Comparison of ENCODE assay signal across 19 cellular contexts in genomic region chr9:23644326-23644725, GRCh38.
DNase-seq lines count a peak whose midpoint lies in the region; ATAC-seq and TF ChIP-seq lines count a peak whose summit lies in the region.
"Had no signal": no experiment of that assay in that cellular context is flagged by ENCODE, and none has a peak within 500 bp of the region (broad histone marks: within the 10 kb centered on the region; RNA-seq: fewer than 3 reads in every experiment).

No MANE protein-coding gene starts in this region.

- H3K27me3 ChIP-seq in esophagus muscularis mucosa, result no peaks in the 10 kb centered on the region
- H3K27me3 ChIP-seq in trophoblast cell (ENCODE audit: insufficient read depth, low read length), result no peaks in the 10 kb centered on the region
- H3K27me3 ChIP-seq: BE2C; BLaER1 treated with 17β-estradiol and CSF1 and Interleukin-3, amounts not matched to agents 10 nM and 100 nM had no signal

- H3K4me3 ChIP-seq in HEK293 (ENCODE audit: low read depth, low read length), result no peak overlapping the region
- no peak overlapping the region for H3K4me3 ChIP-seq in esophagus muscularis mucosa
- no peak overlapping the region for H3K4me3 ChIP-seq in trophoblast cell (ENCODE audit: low read depth, low read length)
- H3K4me3 ChIP-seq: A549; BLaER1 treated with 17β-estradiol and CSF1 and Interleukin-3, amounts not matched to agents 10 nM and 100 nM; GM23338 had no signal

- H3K4me1 ChIP-seq in HEK293 (ENCODE audit: control insufficient read depth, insufficient read depth, low read length) (no peaks in the 10 kb centered on the region), esophagus muscularis mucosa (peaks cover 0 to 3% (median 0%) of the 10 kb centered on the region in 4 donors), trophoblast cell (ENCODE audit: control insufficient read depth in 1 of 2, insufficient read depth in 2 of 2, low read length in 2 of 2) (no peaks in the 10 kb centered on the region)
- H3K4me1 ChIP-seq: A549; BE2C; BLaER1 treated with 17β-estradiol and CSF1 and Interleukin-3, amounts not matched to agents 10 nM and 100 nM had no signal

- peak overlapping the region; percentile 12 for H2BK5ac ChIP-seq in trophoblast cell (ENCODE audit: low read depth, low read length, poor library complexity)

- TF ChIP-seq CTCF in HEK293 (tag by site-specific recombination; IDR thresholded peaks at IDR 0.05), result no peak
- TF ChIP-seq CTCF in esophagus muscularis mucosa (IDR thresholded peaks at IDR 0.05), result no peak

- no peak overlapping the region for H3K23ac ChIP-seq in trophoblast cell (ENCODE audit: low read length)

- no peak overlapping the region for H3K9ac ChIP-seq in trophoblast cell (ENCODE audit: low read length)
- H3K9ac ChIP-seq: BLaER1 treated with 17β-estradiol and CSF1 and Interleukin-3, amounts not matched to agents 10 nM and 100 nM had no signal

- H3K9me3 ChIP-seq in HEK293 (ENCODE audit: control insufficient read depth, insufficient read depth, low read depth, low read length), result no peaks in the 10 kb centered on the region
- no peaks in the 10 kb centered on the region for H3K9me3 ChIP-seq in esophagus muscularis mucosa
- no peaks in the 10 kb centered on the region for H3K9me3 ChIP-seq in trophoblast cell (ENCODE audit: insufficient read depth, low read depth, low read length)
- H3K9me3 ChIP-seq: A549; BE2C; BLaER1 treated with 17β-estradiol and CSF1 and Interleukin-3, amounts not matched to agents 10 nM and 100 nM had no signal

- no peak overlapping the region for H4K91ac ChIP-seq in trophoblast cell (ENCODE audit: low read depth, low read length)

- CTCF ChIA-PET in HEK293 (lab: Yijun Ruan, JAX), result no interaction called here

- H3K14ac ChIP-seq in trophoblast cell (ENCODE audit: low read length), result no peak overlapping the region

- peak overlapping the region; percentile 18 for H2AK5ac ChIP-seq in trophoblast cell (ENCODE audit: low read length)

- no peak overlapping the region for H2AFZ ChIP-seq in trophoblast cell (ENCODE audit: insufficient read depth, low read length, poor library complexity)
- H2AFZ ChIP-seq: GM23338 had no signal

- WGBS in esophagus muscularis mucosa, result 68% methylated on average over 6 of the region's 6 CpGs
- no CpG with 5 or more reads among the region's 6 CpGs for WGBS in trophoblast cell (ENCODE audit: extremely low coverage, insufficient coverage, insufficient read length)

- no peak overlapping the region for H3K18ac ChIP-seq in trophoblast cell (ENCODE audit: low read length)

- POLR2A ChIA-PET in HEK293 (lab: Yijun Ruan, JAX), result no interaction called here

- no peak overlapping the region for H3K4ac ChIP-seq in trophoblast cell (ENCODE audit: low read depth, low read length)

- H3K79me2 ChIP-seq in trophoblast cell (ENCODE audit: control insufficient read depth, insufficient read depth, low read length, poor library complexity), result no peaks in the 10 kb centered on the region

- intact Hi-C loops in esophagus muscularis mucosa (cut with DNase I), result no loop called here

- no peak for ATAC-seq in GM21576 (IDR thresholded peaks at IDR 0.05; ENCODE audit: unreplicated experiment)
- ATAC-seq: A549 had no signal

- no peak overlapping the region for H3K27ac ChIP-seq in HEK293 (ENCODE audit: extremely low read depth, low read depth, low read length)
- H3K27ac ChIP-seq in esophagus muscularis mucosa (replicated peaks in 1 of 4), result no peak overlapping the region
- H3K27ac ChIP-seq in trophoblast cell (ENCODE audit: low read depth, low read length), result no peak overlapping the region
- H3K27ac ChIP-seq: A549; BLaER1 treated with 17β-estradiol and CSF1 and Interleukin-3, amounts not matched to agents 10 nM and 100 nM had no signal

- no peak for TF ChIP-seq POLR2A in esophagus muscularis mucosa (IDR thresholded peaks at IDR 0.05; ENCODE audit: low read depth)

- peak overlapping the region; percentile 6 for H2BK12ac ChIP-seq in trophoblast cell (ENCODE audit: low read length)

- DNase-seq in NCI-H446 treated with DMSO at 0.1 percent for 48 hours (lab: John Stamatoyannopoulos, UW), result peak; percentile 61
- DNase-seq in esophagus muscularis mucosa (ENCODE audit: extremely low spot score), result peak; percentile 72
- no peak for DNase-seq in trophoblast cell
- DNase-seq in D341Med (ENCODE audit: low spot score), result no peak
- no peak for DNase-seq in NCI-H2171 treated with DMSO at 0.1 percent for 48 hours (lab: John Stamatoyannopoulos, UW)
- DNase-seq: 8988T; ACHN; AML-193; BE2C; CD4-positive, alpha-beta T cell; CD8-positive, alpha-beta memory T cell; DMS53; DMS79 treated with DMSO at 0.1 percent for 48 hours; H9 had no signal

- H4K8ac ChIP-seq in trophoblast cell (ENCODE audit: low read depth, low read length), result no peak overlapping the region

- TF ChIP-seq EP300 in esophagus muscularis mucosa (IDR thresholded peaks at IDR 0.05), result no peak

- H4K12ac ChIP-seq in trophoblast cell (ENCODE audit: low read depth, low read length), result no peak overlapping the region

- no peak overlapping the region for H3K4me2 ChIP-seq in trophoblast cell (ENCODE audit: low read length)
- H3K4me2 ChIP-seq: A549; BLaER1 treated with 17β-estradiol and CSF1 and Interleukin-3, amounts not matched to agents 10 nM and 100 nM; GM23338 had no signal

- H3K36me3 ChIP-seq in HEK293 (ENCODE audit: control insufficient read depth in 2 of 2, insufficient read depth in 1 of 2, low read length in 2 of 2) (peaks cover 9 to 11% of the 10 kb centered on the region in 2 experiments), esophagus muscularis mucosa (no peaks in the 10 kb centered on the region), trophoblast cell (ENCODE audit: control insufficient read depth in 1 of 2, insufficient read depth in 2 of 2, low read length in 2 of 2) (peaks cover 5 to 12% of the 10 kb centered on the region in 2 experiments)
- H3K36me3 ChIP-seq: BE2C; BLaER1 treated with 17β-estradiol and CSF1 and Interleukin-3, amounts not matched to agents 10 nM and 100 nM had no signal

- no peaks in the 10 kb centered on the region for H3K79me1 ChIP-seq in trophoblast cell (ENCODE audit: low read length)

- H2BK120ac ChIP-seq in trophoblast cell (ENCODE audit: insufficient read depth, low read length, poor library complexity), result no peak overlapping the region

TF ChIP-seq in HEK293, 187 proteins besides CTCF, POLR2A, EP300 and RAD21:
- TF ChIP-seq SCRT2 (tag by site-specific recombination; IDR thresholded peaks at IDR 0.05) (peak; percentile 33; the same call in 1 of the 2 replicates), ZBTB6 (tag by site-specific recombination; IDR thresholded peaks at IDR 0.05) (no peak), ZBTB49 (tag by site-specific recombination; IDR thresholded peaks at IDR 0.05; ENCODE audit: low read depth) (no peak), GLI4 (tag by site-specific recombination; IDR thresholded peaks at IDR 0.05) (no peak), ZNF777 (tag by site-specific recombination; IDR thresholded peaks at IDR 0.05; ENCODE audit: borderline replicate concordance) (no peak)

Comparison
In these comparisons a context has a peak if more than half of its experiments do, and no peak if none do; other contexts are left out.
1. DNase-seq: peak in NCI-H446 treated with DMSO at 0.1 percent for 48 hours (single experiment) and esophagus muscularis mucosa (single experiment); none in trophoblast cell (0 of 2), D341Med (single experiment) and NCI-H2171 treated with DMSO at 0.1 percent for 48 hours (single experiment).